In genomic region chr6:134035823-134036296, GRCh38 we compare ENCODE assay signal across 1 cellular context.
TF ChIP-seq lines count a peak whose summit lies in the region.

No MANE protein-coding gene starts in this region.

TF ChIP-seq in HEK293, 187 proteins besides CTCF, POLR2A, EP300 and RAD21 (continued from another document):
- TF ChIP-seq HIC1 (tag by site-specific recombination; IDR thresholded peaks at IDR 0.05) (no peak), ZNF629 (tag by site-specific recombination; IDR thresholded peaks at IDR 0.05) (no peak), WT1 (tag by site-specific recombination; IDR thresholded peaks at IDR 0.05) (no peak), ZSCAN4 (tag by site-specific recombination; IDR thresholded peaks at IDR 0.05) (no peak), SCRT2 (tag by site-specific recombination; IDR thresholded peaks at IDR 0.05) (peak; percentile 80), ZNF18 (tag by site-specific recombination; IDR thresholded peaks at IDR 0.05) (no peak), ZNF398 (tag by site-specific recombination; IDR thresholded peaks at IDR 0.05) (no peak), MEIS1 (CRISPR knock-in tag; IDR thresholded peaks at IDR 0.05; ENCODE audit: borderline replicate concordance) (no peak), ZNF660 (tag by site-specific recombination; IDR thresholded peaks at IDR 0.05) (0 out of 2 replicates have a peak, but pooled peaks have one; percentile 37), ZNF354C (tag by site-specific recombination; IDR thresholded peaks at IDR 0.05; ENCODE audit: borderline replicate concordance, low read depth) (no peak), ZNF350 (tag by site-specific recombination; IDR thresholded peaks at IDR 0.05) (peak; percentile 54; the same call in 1 of the 2 replicates), ZSCAN30 (tag by site-specific recombination; IDR thresholded peaks at IDR 0.05) (0 out of 2 replicates have a peak, but pooled peaks have one; percentile 25), KLF1 (tag by site-specific recombination; IDR thresholded peaks at IDR 0.05) (no peak), ZNF558 (tag by site-specific recombination; IDR thresholded peaks at IDR 0.05) (peak; percentile 69; the same call in 1 of the 2 replicates), ZNF132 (tag by site-specific recombination; IDR thresholded peaks at IDR 0.05; ENCODE audit: borderline replicate concordance) (no peak), ZNF747 (tag by site-specific recombination; IDR thresholded peaks at IDR 0.05) (no peak), MZF1 (tag by site-specific recombination; IDR thresholded peaks at IDR 0.05; ENCODE audit: borderline replicate concordance) (no peak), ZBTB1 (tag by site-specific recombination; IDR thresholded peaks at IDR 0.05) (no peak), ZNF423 (tag by site-specific recombination; IDR thresholded peaks at IDR 0.05) (no peak), ZNF549 (tag by site-specific recombination; IDR thresholded peaks at IDR 0.05) (peak; percentile 77; the same call in 1 of the 2 replicates), ZNF776 (tag by site-specific recombination; IDR thresholded peaks at IDR 0.05; ENCODE audit: borderline replicate concordance) (no peak), ZBTB11 (tag by site-specific recombination; conservative IDR thresholded peaks at IDR 0.05; ENCODE audit: low read depth) (no peak), ZIC2 (tag by site-specific recombination; IDR thresholded peaks at IDR 0.05) (no peak), PRDM4 (tag by site-specific recombination; IDR thresholded peaks at IDR 0.05) (0 out of 2 replicates have a peak, but pooled peaks have one; percentile 45), ZNF266 (tag by site-specific recombination; IDR thresholded peaks at IDR 0.05; ENCODE audit: low read depth) (no peak), ZBTB44 (tag by site-specific recombination; IDR thresholded peaks at IDR 0.05) (peak; percentile 89), ZNF544 (tag by site-specific recombination; IDR thresholded peaks at IDR 0.05) (0 out of 2 replicates have a peak, but pooled peaks have one; percentile 58), ZNF184 (tag by site-specific recombination; IDR thresholded peaks at IDR 0.05) (peak; percentile 75; the same call in 1 of the 2 replicates), ZBTB48 (tag by site-specific recombination; IDR thresholded peaks at IDR 0.05) (no peak), ZNF426 (tag by site-specific recombination; IDR thresholded peaks at IDR 0.05) (no peak)
